Comparison of ENCODE assay signal across 7 cellular contexts in the genomic region with DNA sequence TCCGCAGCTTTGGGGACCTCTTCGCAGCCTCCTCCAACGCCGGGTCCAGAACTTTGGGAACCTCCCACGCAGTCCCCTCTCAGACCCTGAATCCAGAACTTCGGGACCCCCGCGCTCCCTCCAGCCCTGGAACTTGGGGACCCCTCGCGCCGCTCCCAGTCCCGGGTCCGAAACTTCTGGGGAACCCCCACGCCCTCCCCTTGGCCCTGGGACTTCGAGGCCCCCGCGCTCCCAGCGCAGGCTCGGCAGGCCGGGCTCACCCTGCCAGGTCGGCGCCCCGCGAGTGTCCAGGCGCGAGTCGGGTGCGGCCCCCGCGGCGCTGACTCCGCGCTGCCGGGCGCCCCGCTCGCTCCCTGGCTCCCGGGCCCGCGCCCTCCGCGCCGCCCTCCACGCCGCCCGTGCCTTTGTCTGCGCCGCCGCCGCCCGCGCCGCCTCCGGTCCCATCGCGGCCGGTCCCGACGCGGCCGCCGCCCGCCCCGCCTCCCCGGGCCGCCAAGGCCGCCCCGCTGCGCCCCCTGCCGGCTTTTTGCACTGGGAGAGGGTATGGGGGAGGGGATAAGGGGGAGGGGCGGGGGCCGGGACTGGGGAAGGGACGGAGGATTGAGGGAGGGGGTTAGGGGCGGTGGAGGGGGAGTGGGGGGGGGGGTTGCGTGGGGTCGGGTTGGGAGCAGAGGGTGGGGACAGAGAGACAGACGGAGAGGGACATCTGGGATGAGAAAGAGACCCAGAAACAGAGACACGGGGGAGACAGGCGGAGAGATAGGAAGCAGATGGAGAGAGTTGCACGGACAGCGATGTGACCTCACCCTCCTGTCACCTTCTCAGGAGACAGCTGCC. TPM values are rescaled to one million over a fixed set of nuclear protein-coding genes. Genes with fewer than 3 reads are reported as not detected.
DNase-seq lines count a peak whose midpoint lies in the region; ATAC-seq and TF ChIP-seq lines count a peak whose summit lies in the region.

A gene (minus strand): TSS at position 427 of the 837 bp plus-strand sequence. CDS start 2,235 bp downstream, outside the sequence.

- no peak within 1 kb of the TSS for H3K4me3 ChIP-seq in GM12875 (ENCODE audit: low read depth, low read length)

- peak within 1 kb of the TSS; percentile 89 for H3K4me3 Mint-ChIP-seq in chondrocyte (ENCODE audit: unreplicated experiment)

- peak within 1 kb of the TSS; percentile 76 for H3K27ac Mint-ChIP-seq in chondrocyte (ENCODE audit: unreplicated experiment)

- peaks cover 2% of the 10 kb centered on the region for H3K36me3 Mint-ChIP-seq in chondrocyte (ENCODE audit: low read depth)

- no peaks in the 10 kb centered on the region for H3K27me3 Mint-ChIP-seq in chondrocyte (ENCODE audit: low read depth)

- no peak for ATAC-seq in GM18511 (IDR thresholded peaks at IDR 0.05; ENCODE audit: unreplicated experiment)

- TF ChIP-seq CTCF in GM12875 (IDR thresholded peaks at IDR 0.05; ENCODE audit: borderline replicate concordance, insufficient read depth, low read depth, low read length): peak; percentile 50; the same call in 1 of the 2 replicates
- peak; percentile 53 for TF ChIP-seq CTCF in chondrocyte (IDR thresholded peaks at IDR 0.05)

- H3K9me3 Mint-ChIP-seq in chondrocyte (ENCODE audit: low read depth): no peaks in the 10 kb centered on the region

- DNase-seq in NCI-H1092 (lab: John Stamatoyannopoulos, UW) (peak; percentile 39), chondrocyte (ENCODE audit: low spot score) (no peak), kidney glomerular epithelial cell (lab: John Stamatoyannopoulos, UW) (peak; percentile 27)
- peak; percentile 57 to 69 for DNase-seq in activated CD4-positive, alpha-beta T cell treated with anti-CD3 and anti-CD28 coated beads for 24 hours (ENCODE audit: low read depth in 2 of 2)
- peak; percentile 55 to 75 for DNase-seq in stimulated activated CD4-positive, alpha-beta T cell treated with anti-CD3 and anti-CD28 coated beads, Interleukin-15, amount 100 ng/mL, for 1 hour (ENCODE audit: low read depth in 1 of 2, low spot score in 1 of 2)

- H3K4me1 Mint-ChIP-seq in chondrocyte (ENCODE audit: low read depth): peaks cover 16% of the 10 kb centered on the region

RNA-seq across cellular contexts. Expression of the gene that starts here (rescaled TPM):
- total RNA-seq in chondrocyte: 34.5 to 54.7 TPM (median 50.6 TPM) in 3 replicates
